In the genomic region with DNA sequence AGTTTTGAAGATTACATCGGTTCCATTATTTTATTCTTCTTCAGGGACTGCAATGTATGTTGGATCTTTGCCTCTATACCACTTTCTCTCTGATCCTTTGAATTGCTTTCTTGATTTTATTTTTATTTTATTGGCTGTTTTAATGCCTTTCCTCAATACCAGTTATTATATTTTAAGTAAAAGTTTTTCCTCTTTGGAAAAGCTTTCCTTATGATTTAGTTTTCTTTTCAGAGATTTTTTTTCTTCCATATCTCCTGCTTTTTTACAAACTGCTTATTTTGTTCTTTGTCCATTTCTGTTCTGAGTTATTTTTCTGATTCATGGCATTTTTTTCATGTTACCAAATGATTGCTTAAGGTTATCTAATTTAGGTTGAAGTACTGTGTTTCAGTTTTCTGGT, we compare ENCODE assay signal across 2 cellular contexts.
TF ChIP-seq lines count a peak whose summit lies in the region.

No MANE protein-coding gene starts in this region.

TF ChIP-seq in HEK293, 187 proteins besides CTCF, POLR2A, EP300 and RAD21:
- TF ChIP-seq ZNF335 (tag by site-specific recombination; conservative IDR thresholded peaks at IDR 0.05) (0 out of 2 replicates have a peak, but pooled peaks have one; percentile 28), ZNF621 (tag by site-specific recombination; IDR thresholded peaks at IDR 0.05) (no peak), ZNF19 (tag by site-specific recombination; IDR thresholded peaks at IDR 0.05; ENCODE audit: low read depth) (no peak), ZNF514 (tag by site-specific recombination; IDR thresholded peaks at IDR 0.05) (no peak), ZFP3 (tag by site-specific recombination; IDR thresholded peaks at IDR 0.05; ENCODE audit: low read depth) (no peak), ZNF544 (tag by site-specific recombination; IDR thresholded peaks at IDR 0.05) (no peak)
- TF ChIP-seq, protein P1, sequence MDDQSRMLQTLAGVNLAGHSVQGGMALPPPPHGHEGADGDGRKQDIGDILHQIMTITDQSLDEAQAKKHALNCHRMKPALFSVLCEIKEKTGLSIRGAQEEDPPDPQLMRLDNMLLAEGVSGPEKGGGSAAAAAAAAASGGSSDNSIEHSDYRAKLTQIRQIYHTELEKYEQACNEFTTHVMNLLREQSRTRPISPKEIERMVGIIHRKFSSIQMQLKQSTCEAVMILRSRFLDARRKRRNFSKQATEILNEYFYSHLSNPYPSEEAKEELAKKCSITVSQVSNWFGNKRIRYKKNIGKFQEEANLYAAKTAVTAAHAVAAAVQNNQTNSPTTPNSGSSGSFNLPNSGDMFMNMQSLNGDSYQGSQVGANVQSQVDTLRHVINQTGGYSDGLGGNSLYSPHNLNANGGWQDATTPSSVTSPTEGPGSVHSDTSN (CRISPR knock-in tag; IDR thresholded peaks at IDR 0.05): no peak
- TF ChIP-seq, protein P2, sequence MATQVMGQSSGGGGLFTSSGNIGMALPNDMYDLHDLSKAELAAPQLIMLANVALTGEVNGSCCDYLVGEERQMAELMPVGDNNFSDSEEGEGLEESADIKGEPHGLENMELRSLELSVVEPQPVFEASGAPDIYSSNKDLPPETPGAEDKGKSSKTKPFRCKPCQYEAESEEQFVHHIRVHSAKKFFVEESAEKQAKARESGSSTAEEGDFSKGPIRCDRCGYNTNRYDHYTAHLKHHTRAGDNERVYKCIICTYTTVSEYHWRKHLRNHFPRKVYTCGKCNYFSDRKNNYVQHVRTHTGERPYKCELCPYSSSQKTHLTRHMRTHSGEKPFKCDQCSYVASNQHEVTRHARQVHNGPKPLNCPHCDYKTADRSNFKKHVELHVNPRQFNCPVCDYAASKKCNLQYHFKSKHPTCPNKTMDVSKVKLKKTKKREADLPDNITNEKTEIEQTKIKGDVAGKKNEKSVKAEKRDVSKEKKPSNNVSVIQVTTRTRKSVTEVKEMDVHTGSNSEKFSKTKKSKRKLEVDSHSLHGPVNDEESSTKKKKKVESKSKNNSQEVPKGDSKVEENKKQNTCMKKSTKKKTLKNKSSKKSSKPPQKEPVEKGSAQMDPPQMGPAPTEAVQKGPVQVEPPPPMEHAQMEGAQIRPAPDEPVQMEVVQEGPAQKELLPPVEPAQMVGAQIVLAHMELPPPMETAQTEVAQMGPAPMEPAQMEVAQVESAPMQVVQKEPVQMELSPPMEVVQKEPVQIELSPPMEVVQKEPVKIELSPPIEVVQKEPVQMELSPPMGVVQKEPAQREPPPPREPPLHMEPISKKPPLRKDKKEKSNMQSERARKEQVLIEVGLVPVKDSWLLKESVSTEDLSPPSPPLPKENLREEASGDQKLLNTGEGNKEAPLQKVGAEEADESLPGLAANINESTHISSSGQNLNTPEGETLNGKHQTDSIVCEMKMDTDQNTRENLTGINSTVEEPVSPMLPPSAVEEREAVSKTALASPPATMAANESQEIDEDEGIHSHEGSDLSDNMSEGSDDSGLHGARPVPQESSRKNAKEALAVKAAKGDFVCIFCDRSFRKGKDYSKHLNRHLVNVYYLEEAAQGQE (tag by site-specific recombination; IDR thresholded peaks at IDR 0.05): no peak
- TF ChIP-seq, protein P3, sequence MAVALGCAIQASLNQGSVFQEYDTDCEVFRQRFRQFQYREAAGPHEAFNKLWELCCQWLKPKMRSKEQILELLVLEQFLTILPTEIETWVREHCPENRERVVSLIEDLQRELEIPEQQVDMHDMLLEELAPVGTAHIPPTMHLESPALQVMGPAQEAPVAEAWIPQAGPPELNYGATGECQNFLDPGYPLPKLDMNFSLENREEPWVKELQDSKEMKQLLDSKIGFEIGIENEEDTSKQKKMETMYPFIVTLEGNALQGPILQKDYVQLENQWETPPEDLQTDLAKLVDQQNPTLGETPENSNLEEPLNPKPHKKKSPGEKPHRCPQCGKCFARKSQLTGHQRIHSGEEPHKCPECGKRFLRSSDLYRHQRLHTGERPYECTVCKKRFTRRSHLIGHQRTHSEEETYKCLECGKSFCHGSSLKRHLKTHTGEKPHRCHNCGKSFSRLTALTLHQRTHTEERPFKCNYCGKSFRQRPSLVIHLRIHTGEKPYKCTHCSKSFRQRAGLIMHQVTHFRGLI (tag by site-specific recombination; IDR thresholded peaks at IDR 0.05): no peak

TF ChIP-seq in K562, 482 proteins besides CTCF, POLR2A, EP300 and RAD21:
- TF ChIP-seq HNRNPH1 (optimal IDR thresholded peaks at IDR 0.05; ENCODE audit: low read depth, low read length) (no peak), THRAP3 (IDR thresholded peaks at IDR 0.05; ENCODE audit: borderline replicate concordance) (0 out of 2 replicates have a peak, but pooled peaks have one; percentile 29), HNRNPUL1 (IDR thresholded peaks at IDR 0.05; ENCODE audit: low read length) (no peak), GABPA (tag; conservative IDR thresholded peaks at IDR 0.05; ENCODE audit: low read depth) (peak; percentile 21; the same call in 1 of the 2 replicates), PYGO2 (tag; IDR thresholded peaks at IDR 0.05) (no peak)
- TF ChIP-seq, protein P4, sequence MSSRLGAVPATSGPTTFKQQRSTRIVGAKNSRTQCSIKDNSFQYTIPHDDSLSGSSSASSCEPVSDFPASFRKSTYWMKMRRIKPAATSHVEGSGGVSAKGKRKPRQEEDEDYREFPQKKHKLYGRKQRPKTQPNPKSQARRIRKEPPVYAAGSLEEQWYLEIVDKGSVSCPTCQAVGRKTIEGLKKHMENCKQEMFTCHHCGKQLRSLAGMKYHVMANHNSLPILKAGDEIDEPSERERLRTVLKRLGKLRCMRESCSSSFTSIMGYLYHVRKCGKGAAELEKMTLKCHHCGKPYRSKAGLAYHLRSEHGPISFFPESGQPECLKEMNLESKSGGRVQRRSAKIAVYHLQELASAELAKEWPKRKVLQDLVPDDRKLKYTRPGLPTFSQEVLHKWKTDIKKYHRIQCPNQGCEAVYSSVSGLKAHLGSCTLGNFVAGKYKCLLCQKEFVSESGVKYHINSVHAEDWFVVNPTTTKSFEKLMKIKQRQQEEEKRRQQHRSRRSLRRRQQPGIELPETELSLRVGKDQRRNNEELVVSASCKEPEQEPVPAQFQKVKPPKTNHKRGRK (tag; IDR thresholded peaks at IDR 0.05): peak; percentile 91
